22 cellular contexts compared by ENCODE assay signal in the genomic region with DNA sequence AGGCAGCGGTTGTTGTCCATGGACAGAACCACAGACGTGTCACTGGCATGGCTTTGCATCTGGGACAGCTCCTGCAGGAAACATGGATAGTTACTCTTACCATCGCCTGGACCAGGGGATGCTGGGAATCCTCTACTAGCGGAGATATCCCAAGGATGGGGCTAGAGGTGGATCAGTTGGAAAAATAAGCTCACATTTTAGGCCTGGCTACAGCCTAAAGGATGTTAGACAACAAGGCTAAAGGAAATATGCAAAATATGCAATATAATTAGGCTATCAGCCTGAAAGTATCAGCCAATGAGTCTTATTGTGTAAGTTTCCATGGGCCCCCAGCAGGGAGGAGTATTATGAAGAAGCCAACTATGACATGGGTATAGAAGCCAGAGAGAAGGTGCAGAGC. TPM values are rescaled to one million over a fixed set of nuclear protein-coding genes. Genes with fewer than 3 reads are reported as not detected.
DNase-seq lines count a peak whose midpoint lies in the region; ATAC-seq and TF ChIP-seq lines count a peak whose summit lies in the region.
"Had no signal": no experiment of that assay in that cellular context is flagged by ENCODE, and none has a peak within 500 bp of the region (broad histone marks: within the 10 kb centered on the region; RNA-seq: fewer than 3 reads in every experiment).

No MANE protein-coding gene starts in this region.

- H2BK15ac ChIP-seq in neuronal stem cell (ENCODE audit: low read length), result no peak overlapping the region

- H3K27me3 Mint-ChIP-seq in Calu3 (ENCODE audit: unreplicated experiment), result peaks cover 82% of the 10 kb centered on the region

- H2BK5ac ChIP-seq in neuronal stem cell (ENCODE audit: low read length), result no peak overlapping the region

- TF ChIP-seq POLR2A in GM18505 (IDR thresholded peaks at IDR 0.05; ENCODE audit: borderline replicate concordance, extremely low read depth, insufficient read depth, insufficient read length), result no peak

- no peak overlapping the region for H3K14ac ChIP-seq in neuronal stem cell (ENCODE audit: low read length)

- CTCF ChIA-PET in Calu3 (lab: Charles Lee), result no interaction called here

- H3K9ac ChIP-seq in neuronal stem cell (ENCODE audit: low read depth, low read length, poor library complexity), result no peak overlapping the region
- H3K9ac ChIP-seq: BLaER1 had no signal

- no peak overlapping the region for H2BK12ac ChIP-seq in neuronal stem cell (ENCODE audit: low read length)

- H3K36me3 ChIP-seq in SJSA1 (no peaks in the 10 kb centered on the region), neuronal stem cell (replicated peaks in 1 of 2; ENCODE audit: control insufficient read depth in 2 of 2, insufficient read depth in 2 of 2, low read length in 2 of 2) (no peaks in the 10 kb centered on the region)
- H3K36me3 ChIP-seq: BE2C, BLaER1 had no signal

- H3K36me3 Mint-ChIP-seq in Calu3 (ENCODE audit: insufficient read depth, unreplicated experiment), result peaks cover 5% of the 10 kb centered on the region
- H3K36me3 Mint-ChIP-seq: CD14-positive monocyte; CD4-positive, alpha-beta memory T cell; CD4-positive, CD25-positive, alpha-beta regulatory T cell; CD8-positive, alpha-beta memory T cell had no signal

- no CpG with 5 or more reads among the region's 4 CpGs for WGBS in neuronal stem cell (ENCODE audit: extremely low coverage in 2 of 2, insufficient read length in 2 of 2, insufficient replicate concordance in 1 of 2), 2 donors

- H3K23ac ChIP-seq in neuronal stem cell (ENCODE audit: low read depth, low read length, poor library complexity), result no peak overlapping the region

- H2AK5ac ChIP-seq in neuronal stem cell (ENCODE audit: low read depth, low read length), result no peak overlapping the region

- TF ChIP-seq CTCF in Calu3 (IDR thresholded peaks at IDR 0.05; ENCODE audit: unreplicated experiment), result no peak

- H3K4me3 Mint-ChIP-seq in Calu3 (ENCODE audit: low read depth, unreplicated experiment), result no peak overlapping the region
- H3K4me3 Mint-ChIP-seq: CD14-positive monocyte; CD4-positive, alpha-beta memory T cell; CD4-positive, CD25-positive, alpha-beta regulatory T cell; CD8-positive, alpha-beta memory T cell had no signal

- H4K91ac ChIP-seq in neuronal stem cell (ENCODE audit: low read depth, low read length, poor library complexity), result no peak overlapping the region

- intact Hi-C loops in Calu3 (cut with micrococcal nuclease; ENCODE audit: unreplicated experiment), result no loop called here

- no peaks in the 10 kb centered on the region for H3K4me1 Mint-ChIP-seq in Calu3 (ENCODE audit: low read depth, unreplicated experiment)
- H3K4me1 Mint-ChIP-seq: CD14-positive monocyte; CD4-positive, alpha-beta memory T cell; CD8-positive, alpha-beta memory T cell had no signal

- no peak overlapping the region for H2BK120ac ChIP-seq in neuronal stem cell (ENCODE audit: low read depth, low read length)

- no peaks in the 10 kb centered on the region for H3K79me1 ChIP-seq in neuronal stem cell (ENCODE audit: low read depth, low read length)

- no peak overlapping the region for H3K27ac ChIP-seq in SJSA1
- H3K27ac ChIP-seq in neuronal stem cell (replicated peaks; ENCODE audit: low read length), result no peak overlapping the region
- H3K27ac ChIP-seq: 22Rv1, A549, BLaER1 had no signal

- peaks cover 3% of the 10 kb centered on the region for H3K9me3 Mint-ChIP-seq in Calu3 (ENCODE audit: low read depth, unreplicated experiment)
- H3K9me3 Mint-ChIP-seq: CD4-positive, alpha-beta memory T cell; CD8-positive, alpha-beta memory T cell had no signal

- H3K27me3 ChIP-seq in SJSA1 (replicated peaks) (peaks cover 100% of the 10 kb centered on the region), neuronal stem cell (ENCODE audit: control insufficient read depth in 3 of 3, insufficient read depth in 3 of 3, low read depth in 1 of 3, low read length in 3 of 3) (peaks cover 0 to 7% (median 0%) of the 10 kb centered on the region in 3 experiments)
- H3K27me3 ChIP-seq: BLaER1 had no signal

- H3K9me3 ChIP-seq in SJSA1 (replicated peaks) (peaks cover 32% of the 10 kb centered on the region), neuronal stem cell (replicated peaks in 1 of 2; ENCODE audit: control insufficient read depth in 2 of 2, insufficient read depth in 1 of 2, low read depth in 1 of 2, low read length in 2 of 2) (peaks cover 0 to 2% of the 10 kb centered on the region in 2 donors)
- H3K9me3 ChIP-seq: A549, BE2C, BLaER1 had no signal

- no TSS peak for BruUV-seq in Calu3 (replicated peaks; lab: Mats Ljungman, UMichigan)

- no peak overlapping the region for H2AFZ ChIP-seq in neuronal stem cell (ENCODE audit: low read length)

- no peak for ATAC-seq in GM18505 (IDR thresholded peaks at IDR 0.05; ENCODE audit: unreplicated experiment)
- ATAC-seq: A549, GM12878 had no signal

- peak overlapping the region; percentile 35 for H3K18ac ChIP-seq in neuronal stem cell (ENCODE audit: low read length)

- H4K8ac ChIP-seq in neuronal stem cell (ENCODE audit: low read depth, low read length), result no peak overlapping the region

- no peak overlapping the region for H3K4ac ChIP-seq in neuronal stem cell (ENCODE audit: low read length)

- H3K27ac Mint-ChIP-seq in Calu3 (ENCODE audit: unreplicated experiment), result no peak overlapping the region
- H3K27ac Mint-ChIP-seq: CD14-positive monocyte; CD4-positive, CD25-positive, alpha-beta regulatory T cell; CD8-positive, alpha-beta memory T cell had no signal

- H3K4me3 ChIP-seq in SJSA1 (no peak overlapping the region), neuronal stem cell (ENCODE audit: low read length in 2 of 2) (peak overlapping the region in 1 of 2 donors; percentile 6)
- H3K4me3 ChIP-seq: A549, BLaER1, GM12878 had no signal

- no peak overlapping the region for H3K4me2 ChIP-seq in neuronal stem cell (ENCODE audit: insufficient read depth, low read length, poor library complexity, severe bottlenecking)
- H3K4me2 ChIP-seq: A549, BLaER1 had no signal

- no peaks in the 10 kb centered on the region for H3K4me1 ChIP-seq in SJSA1 (replicated peaks)
- H3K4me1 ChIP-seq in neuronal stem cell (ENCODE audit: control insufficient read depth in 2 of 2, insufficient read depth in 1 of 2, low read depth in 1 of 2, low read length in 2 of 2), result peaks cover 0 to 3% of the 10 kb centered on the region in 2 donors
- H3K4me1 ChIP-seq: A549, BE2C, BLaER1 had no signal

- DNase-seq in activated CD8-positive, alpha-beta memory T cell treated with anti-CD3 and anti-CD28 coated beads, Interleukin-2, amount 50 U/mL, for 48 hours, result peak; percentile 10
- DNase-seq in activated CD8-positive, alpha-beta memory T cell treated with anti-CD3 and anti-CD28 coated beads for 24 hours, result no peak
- DNase-seq in SJSA1 (ENCODE audit: low read depth in 1 of 2, low spot score in 2 of 2) (peak; percentile 80 to 84), neuronal stem cell (ENCODE audit: low spot score) (no peak), Calu3 (no peak)
- DNase-seq: BE2C; C1 segment of cervical spinal cord; CD4-positive, alpha-beta memory T cell; CD4-positive, CD25-positive, alpha-beta regulatory T cell; CD8-positive, alpha-beta memory T cell; COR-L47; DMS79 treated with DMSO at 0.1 percent for 48 hours; EL; GDM1 had no signal

RNA-seq across cellular contexts. Expression of gene KRT76, which starts 5.0 kb away (rescaled TPM):
- 0.21 TPM in 1 of 2 replicates, not detected in the other for total RNA-seq in SJSA1 (2014; rRNA removed; shearing (Covaris generic))
- polyA plus RNA-seq in neuronal stem cell (2013, experiment 1 of 2), result not detected
- polyA plus RNA-seq in neuronal stem cell (2013, experiment 2 of 2), result not detected
- not detected in 2 replicates for total RNA-seq in Calu3 (2022)
- total RNA-seq: A172; CD4-positive, alpha-beta memory T cell; CD4-positive, CD25-positive, alpha-beta regulatory T cell; CD8-positive, alpha-beta memory T cell; G401; GM12878 had no signal
- polyA plus RNA-seq: A549; CD14-positive monocyte; CD4-positive, alpha-beta memory T cell; CD4-positive, CD25-positive, alpha-beta regulatory T cell; CD8-positive, alpha-beta memory T cell; GM12878 had no signal

RNA-seq across cellular contexts. Expression of gene KRT3, which starts 23.7 kb away (rescaled TPM):
- 0.08 TPM in 1 of 2 replicates, not detected in the other for total RNA-seq in SJSA1 (2014; rRNA removed; shearing (Covaris generic))
- polyA plus RNA-seq in neuronal stem cell (2013, experiment 1 of 2), result not detected
- polyA plus RNA-seq in neuronal stem cell (2013, experiment 2 of 2), result not detected
- not detected in 2 replicates for total RNA-seq in Calu3 (2022)
- total RNA-seq: A172; CD4-positive, alpha-beta memory T cell; CD4-positive, CD25-positive, alpha-beta regulatory T cell; CD8-positive, alpha-beta memory T cell; G401; GM12878 had no signal
- polyA plus RNA-seq: CD14-positive monocyte; CD4-positive, alpha-beta memory T cell; CD4-positive, CD25-positive, alpha-beta regulatory T cell; CD8-positive, alpha-beta memory T cell; GM12878 had no signal

RNA-seq across cellular contexts. Expression of gene KRT4, which starts 41.7 kb away (rescaled TPM):
- total RNA-seq in SJSA1 (2014; rRNA removed; shearing (Covaris generic)), result not detected in 2 replicates
- polyA plus RNA-seq in neuronal stem cell (2013, experiment 1 of 2), result not detected
- polyA plus RNA-seq in neuronal stem cell (2013, experiment 2 of 2), result not detected
- total RNA-seq in Calu3 (2022), result not detected in 2 replicates
- total RNA-seq: A172; CD4-positive, alpha-beta memory T cell; CD4-positive, CD25-positive, alpha-beta regulatory T cell; CD8-positive, alpha-beta memory T cell; G401; GM12878 had no signal
- polyA plus RNA-seq: CD14-positive monocyte; CD4-positive, alpha-beta memory T cell; CD4-positive, CD25-positive, alpha-beta regulatory T cell; CD8-positive, alpha-beta memory T cell; GM12878 had no signal

Comparison
In these comparisons a context has a peak if more than half of its experiments do, and no peak if none do; other contexts are left out.
1. DNase-seq: peak in activated CD8-positive, alpha-beta memory T cell treated with anti-CD3 and anti-CD28 coated beads, Interleukin-2, amount 50 U/mL, for 48 hours (single experiment) and SJSA1 (2 of 2); none in activated CD8-positive, alpha-beta memory T cell treated with anti-CD3 and anti-CD28 coated beads for 24 hours (single experiment), neuronal stem cell (single experiment) and Calu3 (single experiment).